ENCODE assay signal across 8 cellular contexts in genomic region chr11:61587541-61587941, GRCh38.
DNase-seq lines count a peak whose midpoint lies in the region; ATAC-seq and TF ChIP-seq lines count a peak whose summit lies in the region.

No MANE protein-coding gene starts in this region.

- peaks cover 11% of the 10 kb centered on the region; the same call in 1 of the 2 replicates for H3K4me1 ChIP-seq in iPS-20b (ENCODE audit: insufficient read depth, low read length)

- no peaks in the 10 kb centered on the region for H3K9me3 ChIP-seq in iPS-20b (ENCODE audit: insufficient read depth, low read depth, low read length)

- H3K4me3 Mint-ChIP-seq in stimulated activated effector memory CD8-positive, alpha-beta T cell treated with anti-CD3 and anti-CD28 coated beads, Interleukin-12 subunit alpha, Interleukin-12 subunit beta, amount 100 ng/mL, for 72 hours, result peak overlapping the region; percentile 68

- in situ Hi-C loops in astrocyte of the cerebellum (cut with HindIII; ENCODE audit: low sequenced_read_pairs) (no loop called here), GM13976 (cut with MboI; ENCODE audit: low sequenced_read_pairs, unreplicated experiment) (no loop called here)

- ATAC-seq in stimulated activated effector memory CD8-positive, alpha-beta T cell treated with anti-CD3 and anti-CD28 coated beads, Interleukin-12 subunit alpha, Interleukin-12 subunit beta, amount 100 ng/mL, for 72 hours, result peak; percentile 41
- no peak for ATAC-seq in HG03039 (IDR thresholded peaks at IDR 0.05; ENCODE audit: unreplicated experiment)

- H3K27ac Mint-ChIP-seq in stimulated activated effector memory CD8-positive, alpha-beta T cell treated with anti-CD3 and anti-CD28 coated beads, Interleukin-12 subunit alpha, Interleukin-12 subunit beta, amount 100 ng/mL, for 72 hours, result no peak overlapping the region

- peaks cover 13% of the 10 kb centered on the region for H3K4me1 Mint-ChIP-seq in stimulated activated effector memory CD8-positive, alpha-beta T cell treated with anti-CD3 and anti-CD28 coated beads, Interleukin-12 subunit alpha, Interleukin-12 subunit beta, amount 100 ng/mL, for 72 hours

- H3K9me3 Mint-ChIP-seq in stimulated activated effector memory CD8-positive, alpha-beta T cell treated with anti-CD3 and anti-CD28 coated beads, Interleukin-12 subunit alpha, Interleukin-12 subunit beta, amount 100 ng/mL, for 72 hours, result no peaks in the 10 kb centered on the region

- no peaks in the 10 kb centered on the region for H3K36me3 ChIP-seq in iPS-20b (ENCODE audit: insufficient read depth, low read depth, low read length)

- peaks cover 73% of the 10 kb centered on the region for H3K27me3 ChIP-seq in iPS-20b (ENCODE audit: insufficient read depth, low read length)

- no peak overlapping the region for H3K27ac ChIP-seq in iPS-20b (ENCODE audit: low read length)

- DNase-seq in stimulated activated CD4-positive, alpha-beta T cell treated with anti-CD3 and anti-CD28 coated beads, Interleukin-1b, Interleukin-23, amount 100 ng/mL, for 4 hours (ENCODE audit: low read depth in 2 of 2), result peak; percentile 21 to 31
- DNase-seq in stimulated activated CD4-positive, alpha-beta T cell treated with anti-CD3 and anti-CD28 coated beads, Interleukin-1b, Interleukin-23, amount 100 ng/mL, for 48 hours, result no peak
- no peak for DNase-seq in astrocyte of the cerebellum (ENCODE audit: low read depth)
- DNase-seq in stimulated activated effector memory CD8-positive, alpha-beta T cell treated with anti-CD3 and anti-CD28 coated beads, Interleukin-12 subunit alpha, Interleukin-12 subunit beta, amount 100 ng/mL, for 72 hours (ENCODE audit: low spot score in 2 of 2), result no peak
- DNase-seq in GM13976 (ENCODE audit: low spot score), result no peak
- DNase-seq in T1000 (lab: John Stamatoyannopoulos, UW), result no peak

- H3K4me3 ChIP-seq in astrocyte of the cerebellum (ENCODE audit: low read depth, low read length) (peak overlapping the region; percentile 26), iPS-20b (ENCODE audit: low read length) (peak overlapping the region; percentile 68)

- no peak for TF ChIP-seq CTCF in astrocyte of the cerebellum (IDR thresholded peaks at IDR 0.05; ENCODE audit: low read depth, low read length, missing control alignments)
- no peak for TF ChIP-seq CTCF in GM13976 (IDR thresholded peaks at IDR 0.05; ENCODE audit: borderline replicate concordance, control extremely low read depth, extremely low read depth, insufficient read depth, missing control alignments)

- H3K9ac ChIP-seq in iPS-20b (ENCODE audit: low read depth, low read length), result peak overlapping the region; percentile 45; the same call in 1 of the 2 replicates

- no peaks in the 10 kb centered on the region for H3K36me3 Mint-ChIP-seq in stimulated activated effector memory CD8-positive, alpha-beta T cell treated with anti-CD3 and anti-CD28 coated beads, Interleukin-12 subunit alpha, Interleukin-12 subunit beta, amount 100 ng/mL, for 72 hours

Comparison
In these comparisons a context has a peak if more than half of its experiments do, and no peak if none do; other contexts are left out.
1. DNase-seq: peak in stimulated activated CD4-positive, alpha-beta T cell treated with anti-CD3 and anti-CD28 coated beads, Interleukin-1b, Interleukin-23, amount 100 ng/mL, for 4 hours (2 of 2); none in stimulated activated CD4-positive, alpha-beta T cell treated with anti-CD3 and anti-CD28 coated beads, Interleukin-1b, Interleukin-23, amount 100 ng/mL, for 48 hours (single experiment), astrocyte of the cerebellum (single experiment), stimulated activated effector memory CD8-positive, alpha-beta T cell treated with anti-CD3 and anti-CD28 coated beads, Interleukin-12 subunit alpha, Interleukin-12 subunit beta, amount 100 ng/mL, for 72 hours (0 of 2), GM13976 (single experiment) and T1000 (single experiment).